22 cellular contexts compared by ENCODE assay signal in the genomic region with DNA sequence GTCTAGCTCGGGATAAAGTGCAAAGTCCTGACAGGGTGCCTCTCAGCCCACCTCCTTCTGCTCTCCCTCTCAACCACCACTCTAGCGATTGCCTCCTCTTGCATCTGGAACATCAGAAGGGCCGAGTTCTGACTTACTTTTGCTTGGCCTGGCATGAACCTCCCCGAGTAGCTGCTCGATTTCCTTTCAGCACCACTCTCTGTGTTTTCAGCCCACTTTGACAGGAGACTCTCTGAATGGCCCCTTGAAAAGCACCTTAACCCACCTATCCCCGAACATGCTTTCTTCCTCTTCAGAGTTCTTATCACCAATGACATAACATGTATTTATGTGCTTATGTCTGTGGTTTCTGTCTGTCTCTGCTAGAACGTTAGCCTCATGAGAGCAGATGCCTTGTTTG.
DNase-seq lines count a peak whose midpoint lies in the region; ATAC-seq, FAIRE-seq and TF ChIP-seq lines count a peak whose summit lies in the region.
"Had no signal": no experiment of that assay in that cellular context is flagged by ENCODE, and none has a peak within 500 bp of the region (broad histone marks: within the 10 kb centered on the region; RNA-seq: fewer than 3 reads in every experiment).

No MANE protein-coding gene starts in this region.

- no peaks in the 10 kb centered on the region for H4K20me1 ChIP-seq in DND-41 (ENCODE audit: insufficient read depth, low read length)
- H4K20me1 ChIP-seq in PC-3 (ENCODE audit: low read length): no peaks in the 10 kb centered on the region

- H3K79me2 ChIP-seq in DND-41 (ENCODE audit: insufficient read depth, low read length) (no peaks in the 10 kb centered on the region), PC-3 (ENCODE audit: low read length) (no peaks in the 10 kb centered on the region)

- H3K9me3 ChIP-seq in DND-41 (ENCODE audit: insufficient read depth, low read length, severe bottlenecking): no peaks in the 10 kb centered on the region
- peaks cover 14% of the 10 kb centered on the region; the same call in 1 of the 2 replicates for H3K9me3 ChIP-seq in PC-3 (ENCODE audit: low read length)
- peaks cover 2% of the 10 kb centered on the region for H3K9me3 ChIP-seq in small intestine (ENCODE audit: control insufficient read depth, low read depth)

- no TSS peak for BruUV-seq in PC-3 (replicated peaks; lab: Mats Ljungman, UMichigan)

- no peak overlapping the region for H3K9ac ChIP-seq in DND-41 (ENCODE audit: low read depth, low read length)
- peak overlapping the region; percentile 17; the same call in 1 of the 2 replicates for H3K9ac ChIP-seq in PC-3 (ENCODE audit: low read length)
- H3K9ac ChIP-seq: GM23248 had no signal

- no peak for DNase-seq in DND-41
- no peak for DNase-seq in PC-3
- DNase-seq in epithelial cell of prostate (ENCODE audit: low read depth, low spot score): no peak
- no peak for DNase-seq in GM10248 (ENCODE audit: extremely low spot score)
- no peak for DNase-seq in small intestine
- no peak for DNase-seq in activated naive CD4-positive, alpha-beta T cell treated with Interleukin-2 at 50 U/mL for 16 hours
- DNase-seq in Kasumi-1 (lab: John Stamatoyannopoulos, UW): no peak
- DNase-seq: C1 segment of cervical spinal cord; GM23248; H9; MG63; NCI-H1048; NCI-H1417 treated with DMSO at 0.1 percent for 48 hours; NCI-H187; NCI-H524 treated with DMSO at 0.1 percent for 48 hours; NCI-H774; NK-92 treated with Interleukin-12 subunit alpha and Interleukin-12 subunit beta, amount 100 ng/mL, for 24 hours; SHP77 treated with DMSO at 0.1 percent for 48 hours; T-helper 1 cell had no signal

- no peak overlapping the region for H3K4me3 ChIP-seq in DND-41 (ENCODE audit: low read depth in 1 of 2, low read length in 2 of 2)
- H3K4me3 ChIP-seq in PC-3 (ENCODE audit: low read length): no peak overlapping the region
- no peak overlapping the region for H3K4me3 ChIP-seq in small intestine (ENCODE audit: low read depth in 1 of 2, low read length in 2 of 2)
- H3K4me3 ChIP-seq: GM12878, GM23248, MG63 had no signal

- H3K9me2 ChIP-seq in PC-3 (replicated peaks; ENCODE audit: low read length): no peaks in the 10 kb centered on the region

- no peak overlapping the region for H2AFZ ChIP-seq in DND-41 (ENCODE audit: low read depth, low read length)
- H2AFZ ChIP-seq in PC-3 (ENCODE audit: low read length): no peak overlapping the region

- CTCF ChIA-PET in PC-3 (lab: Charles Lee) (no interaction called here), GM10248 (lab: Yijun Ruan, JAX) (interaction anchor here (1.1 kb wide), 1 partner anchor 69 kb away, joined by 3 read pairs; no protein-coding TSS in a partner anchor)

- 56 to 66% (median 61%) methylated on average over 7 of the region's 7 CpGs for WGBS in small intestine, 3 donors

- peak; percentile 61 for ATAC-seq in DND-41 (ENCODE audit: insufficient read depth, low read depth)
- no peak for ATAC-seq in PC-3
- ATAC-seq: GM12878, Panc1 had no signal

- H3K4me1 ChIP-seq in DND-41 (ENCODE audit: insufficient read depth, low read length) (peaks cover 6% of the 10 kb centered on the region; the same call in 1 of the 2 replicates), PC-3 (ENCODE audit: insufficient read depth, low read length) (peaks cover 38% of the 10 kb centered on the region), small intestine (ENCODE audit: control insufficient read depth in 2 of 2, insufficient read depth in 1 of 2, low read depth in 1 of 2, low read length in 1 of 2) (peaks cover 0 to 2% of the 10 kb centered on the region in 2 donors)

- intact Hi-C loops in PC-3 (cut with micrococcal nuclease): no loop called here

- no peak for FAIRE-seq in small intestine (lab: Jason Lieb, UNC)
- FAIRE-seq: GM12878 had no signal

- H3K27ac ChIP-seq in DND-41 (ENCODE audit: low read length): no peak overlapping the region
- H3K27ac ChIP-seq in PC-3 (ENCODE audit: low read length): peak overlapping the region; percentile 79
- H3K27ac ChIP-seq in epithelial cell of prostate: peak overlapping the region; percentile 62
- no peak overlapping the region for H3K27ac ChIP-seq in small intestine (ENCODE audit: low read depth in 1 of 2, low read length in 1 of 2)
- H3K27ac ChIP-seq: GM23248, RWPE1 had no signal

- TF ChIP-seq CTCF in DND-41 (IDR thresholded peaks at IDR 0.05; ENCODE audit: borderline replicate concordance, extremely low read depth, low read length, poor library complexity, severe bottlenecking) (no peak), PC-3 (conservative IDR thresholded peaks at IDR 0.05; ENCODE audit: low read depth, low read length) (no peak), GM10248 (IDR thresholded peaks at IDR 0.05; ENCODE audit: control extremely low read depth, extremely low read depth, low read depth, missing control alignments) (no peak)

- H3K27me3 ChIP-seq in DND-41 (ENCODE audit: insufficient read depth, low read length, poor library complexity): no peaks in the 10 kb centered on the region
- no peaks in the 10 kb centered on the region for H3K27me3 ChIP-seq in PC-3 (ENCODE audit: low read length)
- H3K27me3 ChIP-seq in small intestine (ENCODE audit: control insufficient read depth in 2 of 2, insufficient read depth in 2 of 2, low read length in 2 of 2): no peaks in the 10 kb centered on the region
- H3K27me3 ChIP-seq: MG63 had no signal

- POLR2A ChIA-PET in PC-3 (lab: Charles Lee; ENCODE audit: unreplicated experiment): no interaction called here
- POLR2A ChIA-PET in GM10248 (lab: Yijun Ruan, JAX): no interaction called here

- no peaks in the 10 kb centered on the region for H3K36me3 ChIP-seq in DND-41 (ENCODE audit: insufficient read depth, low read length)
- H3K36me3 ChIP-seq in PC-3 (ENCODE audit: low read depth, low read length): peaks cover 3% of the 10 kb centered on the region; the same call in 1 of the 2 replicates
- no peaks in the 10 kb centered on the region for H3K36me3 ChIP-seq in small intestine (ENCODE audit: control insufficient read depth in 2 of 2, insufficient read depth in 2 of 2, low read length in 2 of 2)
- H3K36me3 ChIP-seq: MG63 had no signal

- no peaks in the 10 kb centered on the region for H3F3A ChIP-seq in PC-3 (ENCODE audit: low read length, unreplicated experiment)

- no peak overlapping the region for H3K4me2 ChIP-seq in DND-41 (ENCODE audit: insufficient read depth, low read length)
- H3K4me2 ChIP-seq in PC-3 (ENCODE audit: low read length): peak overlapping the region; percentile 27; the same call in 1 of the 2 replicates

Comparison
In these comparisons a context has a peak if more than half of its experiments do, and no peak if none do; other contexts are left out.
1. H3K27ac ChIP-seq: peak in PC-3 (single experiment) and epithelial cell of prostate (single experiment); none in DND-41 (single experiment) and small intestine (0 of 2).